ENCODE assay signal across 1 cellular context in the genomic region with DNA sequence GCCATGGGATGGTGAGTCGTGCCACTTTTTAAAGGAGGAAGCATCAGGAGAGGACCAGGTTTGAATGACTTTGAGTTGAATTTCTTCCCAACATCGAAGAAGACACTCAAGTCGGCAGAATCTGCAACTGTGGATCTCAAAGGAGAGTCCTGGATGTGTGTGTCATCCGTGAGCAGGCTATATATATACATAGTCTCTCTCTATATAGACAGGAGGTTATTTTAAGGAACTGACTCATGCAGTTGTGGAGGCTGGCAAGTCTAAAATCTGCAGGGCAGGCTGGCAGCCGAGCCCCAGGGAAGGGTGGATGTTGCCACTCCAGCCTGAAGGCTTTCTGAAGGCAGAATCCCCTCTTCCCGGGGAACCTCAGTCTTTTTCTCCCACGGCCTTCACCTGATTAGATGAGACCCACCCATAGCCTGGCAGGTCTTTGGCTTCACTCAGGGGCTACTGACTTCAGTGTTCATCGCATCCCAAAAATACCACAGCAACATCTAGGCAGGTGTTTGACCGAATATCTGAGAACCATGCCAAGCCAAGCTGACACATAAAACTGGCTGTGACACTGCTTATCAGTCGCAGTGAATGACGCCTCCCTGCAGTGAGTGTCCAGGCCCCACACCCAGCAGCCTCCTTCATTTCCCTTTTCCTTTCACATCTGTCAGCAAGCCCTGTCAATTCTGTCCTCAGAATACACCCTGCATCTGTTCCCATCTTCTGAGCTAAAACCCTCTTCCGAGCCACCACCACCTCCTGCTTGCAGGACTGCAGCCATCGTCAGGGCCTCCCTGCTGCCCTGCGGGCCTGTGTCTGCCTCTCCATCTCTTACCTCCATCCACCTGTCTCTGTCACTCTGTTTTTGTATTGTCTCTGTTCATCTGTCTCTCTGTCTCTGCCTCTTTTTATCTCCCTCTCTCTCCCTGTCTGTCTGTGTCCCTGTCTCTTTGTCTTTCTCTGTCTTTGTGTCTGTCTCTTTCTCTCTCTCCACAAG.
TF ChIP-seq lines count a peak whose summit lies in the region.

No MANE protein-coding gene starts in this region.

TF ChIP-seq in K562, 482 proteins besides CTCF, POLR2A, EP300 and RAD21 (continues in another document):
- TF ChIP-seq, protein P1, sequence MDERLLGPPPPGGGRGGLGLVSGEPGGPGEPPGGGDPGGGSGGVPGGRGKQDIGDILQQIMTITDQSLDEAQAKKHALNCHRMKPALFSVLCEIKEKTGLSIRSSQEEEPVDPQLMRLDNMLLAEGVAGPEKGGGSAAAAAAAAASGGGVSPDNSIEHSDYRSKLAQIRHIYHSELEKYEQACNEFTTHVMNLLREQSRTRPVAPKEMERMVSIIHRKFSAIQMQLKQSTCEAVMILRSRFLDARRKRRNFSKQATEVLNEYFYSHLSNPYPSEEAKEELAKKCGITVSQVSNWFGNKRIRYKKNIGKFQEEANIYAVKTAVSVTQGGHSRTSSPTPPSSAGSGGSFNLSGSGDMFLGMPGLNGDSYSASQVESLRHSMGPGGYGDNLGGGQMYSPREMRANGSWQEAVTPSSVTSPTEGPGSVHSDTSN (CRISPR knock-in tag; IDR thresholded peaks at IDR 0.05; ENCODE audit: low read depth) = no peak
- TF ChIP-seq, protein P1 (tag; conservative IDR thresholded peaks at IDR 0.05; ENCODE audit: low read depth) = peak; percentile 62; the same call in 1 of the 2 replicates
- no peak for TF ChIP-seq FOXA1 (IDR thresholded peaks at IDR 0.05; ENCODE audit: borderline replicate concordance)
- peak; percentile 99 for TF ChIP-seq ZNF134 (CRISPR knock-in tag; conservative IDR thresholded peaks at IDR 0.05)
- TF ChIP-seq ZNF316 (IDR thresholded peaks at IDR 0.05) = peak; percentile 5; the same call in 1 of the 2 replicates
- TF ChIP-seq, protein P2, sequence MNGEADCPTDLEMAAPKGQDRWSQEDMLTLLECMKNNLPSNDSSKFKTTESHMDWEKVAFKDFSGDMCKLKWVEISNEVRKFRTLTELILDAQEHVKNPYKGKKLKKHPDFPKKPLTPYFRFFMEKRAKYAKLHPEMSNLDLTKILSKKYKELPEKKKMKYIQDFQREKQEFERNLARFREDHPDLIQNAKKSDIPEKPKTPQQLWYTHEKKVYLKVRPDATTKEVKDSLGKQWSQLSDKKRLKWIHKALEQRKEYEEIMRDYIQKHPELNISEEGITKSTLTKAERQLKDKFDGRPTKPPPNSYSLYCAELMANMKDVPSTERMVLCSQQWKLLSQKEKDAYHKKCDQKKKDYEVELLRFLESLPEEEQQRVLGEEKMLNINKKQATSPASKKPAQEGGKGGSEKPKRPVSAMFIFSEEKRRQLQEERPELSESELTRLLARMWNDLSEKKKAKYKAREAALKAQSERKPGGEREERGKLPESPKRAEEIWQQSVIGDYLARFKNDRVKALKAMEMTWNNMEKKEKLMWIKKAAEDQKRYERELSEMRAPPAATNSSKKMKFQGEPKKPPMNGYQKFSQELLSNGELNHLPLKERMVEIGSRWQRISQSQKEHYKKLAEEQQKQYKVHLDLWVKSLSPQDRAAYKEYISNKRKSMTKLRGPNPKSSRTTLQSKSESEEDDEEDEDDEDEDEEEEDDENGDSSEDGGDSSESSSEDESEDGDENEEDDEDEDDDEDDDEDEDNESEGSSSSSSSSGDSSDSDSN (IDR thresholded peaks at IDR 0.05; ENCODE audit: borderline replicate concordance in 1 of 2, low read depth in 2 of 2, low read length in 2 of 2) = no peak
- peak; percentile 47; the same call in 1 of the 2 replicates for TF ChIP-seq FOXM1 (IDR thresholded peaks at IDR 0.05; ENCODE audit: low read depth)
- no peak for TF ChIP-seq FOXM1 (CRISPR knock-in tag; IDR thresholded peaks at IDR 0.05; ENCODE audit: low read depth)
- TF ChIP-seq, protein P3, sequence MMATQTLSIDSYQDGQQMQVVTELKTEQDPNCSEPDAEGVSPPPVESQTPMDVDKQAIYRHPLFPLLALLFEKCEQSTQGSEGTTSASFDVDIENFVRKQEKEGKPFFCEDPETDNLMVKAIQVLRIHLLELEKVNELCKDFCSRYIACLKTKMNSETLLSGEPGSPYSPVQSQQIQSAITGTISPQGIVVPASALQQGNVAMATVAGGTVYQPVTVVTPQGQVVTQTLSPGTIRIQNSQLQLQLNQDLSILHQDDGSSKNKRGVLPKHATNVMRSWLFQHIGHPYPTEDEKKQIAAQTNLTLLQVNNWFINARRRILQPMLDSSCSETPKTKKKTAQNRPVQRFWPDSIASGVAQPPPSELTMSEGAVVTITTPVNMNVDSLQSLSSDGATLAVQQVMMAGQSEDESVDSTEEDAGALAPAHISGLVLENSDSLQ (IDR thresholded peaks at IDR 0.05) = peak; percentile 78
- TF ChIP-seq ZFP36 (IDR thresholded peaks at IDR 0.05; ENCODE audit: low read depth, low read length, partially characterized antibody) = no peak
- peak; percentile 32 for TF ChIP-seq CBFA2T3 (IDR thresholded peaks at IDR 0.05)
- TF ChIP-seq CXXC5 (CRISPR knock-in tag; IDR thresholded peaks at IDR 0.05) = peak; percentile 39; the same call in 1 of the 2 replicates
- TF ChIP-seq, protein P4, sequence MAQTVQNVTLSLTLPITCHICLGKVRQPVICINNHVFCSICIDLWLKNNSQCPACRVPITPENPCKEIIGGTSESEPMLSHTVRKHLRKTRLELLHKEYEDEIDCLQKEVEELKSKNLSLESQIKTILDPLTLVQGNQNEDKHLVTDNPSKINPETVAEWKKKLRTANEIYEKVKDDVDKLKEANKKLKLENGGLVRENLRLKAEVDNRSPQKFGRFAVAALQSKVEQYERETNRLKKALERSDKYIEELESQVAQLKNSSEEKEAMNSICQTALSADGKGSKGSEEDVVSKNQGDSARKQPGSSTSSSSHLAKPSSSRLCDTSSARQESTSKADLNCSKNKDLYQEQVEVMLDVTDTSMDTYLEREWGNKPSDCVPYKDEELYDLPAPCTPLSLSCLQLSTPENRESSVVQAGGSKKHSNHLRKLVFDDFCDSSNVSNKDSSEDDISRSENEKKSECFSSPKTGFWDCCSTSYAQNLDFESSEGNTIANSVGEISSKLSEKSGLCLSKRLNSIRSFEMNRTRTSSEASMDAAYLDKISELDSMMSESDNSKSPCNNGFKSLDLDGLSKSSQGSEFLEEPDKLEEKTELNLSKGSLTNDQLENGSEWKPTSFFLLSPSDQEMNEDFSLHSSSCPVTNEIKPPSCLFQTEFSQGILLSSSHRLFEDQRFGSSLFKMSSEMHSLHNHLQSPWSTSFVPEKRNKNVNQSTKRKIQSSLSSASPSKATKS (CRISPR knock-in tag; IDR thresholded peaks at IDR 0.05) = no peak
- peak; percentile 57 for TF ChIP-seq ZBTB12 (CRISPR knock-in tag; IDR thresholded peaks at IDR 0.05)
- peak; percentile 52; the same call in 1 of the 2 replicates for TF ChIP-seq CTBP1 (IDR thresholded peaks at IDR 0.05; ENCODE audit: borderline replicate concordance)
- peak; percentile 6; the same call in 1 of the 2 replicates for TF ChIP-seq FOSL1 (tag; conservative IDR thresholded peaks at IDR 0.05)
- peak; percentile 32; the same call in 1 of the 2 replicates for TF ChIP-seq ATF3 (IDR thresholded peaks at IDR 0.05)
- 0 out of 2 replicates have a peak, but pooled peaks have one; percentile 23 for TF ChIP-seq ATF3 (CRISPR knock-in tag; conservative IDR thresholded peaks at IDR 0.05)
- TF ChIP-seq ARID1B (IDR thresholded peaks at IDR 0.05) = peak; percentile 30; the same call in 1 of the 2 replicates
- no peak for TF ChIP-seq MAFK (IDR thresholded peaks at IDR 0.05; ENCODE audit: low read length)
- no peak for TF ChIP-seq GABPB1 (CRISPR knock-in tag; IDR thresholded peaks at IDR 0.05)
- no peak for TF ChIP-seq ATF1 (CRISPR knock-in tag; IDR thresholded peaks at IDR 0.05)
- peak; percentile 34 for TF ChIP-seq ATF1 (tag; IDR thresholded peaks at IDR 0.05)
- no peak for TF ChIP-seq GTF2B (IDR thresholded peaks at IDR 0.05; ENCODE audit: extremely low read depth, insufficient read length)
- 0 out of 2 replicates have a peak, but pooled peaks have one; percentile 25 for TF ChIP-seq CREB1 (IDR thresholded peaks at IDR 0.05)
- TF ChIP-seq CREB1 (CRISPR knock-in tag; IDR thresholded peaks at IDR 0.05) = no peak; the same call in 1 of the 2 replicates
- TF ChIP-seq RBM25 (IDR thresholded peaks at IDR 0.05; ENCODE audit: low read depth, low read length, severe bottlenecking) = peak; percentile 58
- peak; percentile 82 for TF ChIP-seq CREM (IDR thresholded peaks at IDR 0.05; ENCODE audit: low read depth)
- TF ChIP-seq MEF2D (tag; conservative IDR thresholded peaks at IDR 0.05; ENCODE audit: low read depth) = peak; percentile 85; the same call in 1 of the 2 replicates
- TF ChIP-seq SRF (CRISPR knock-in tag; IDR thresholded peaks at IDR 0.05) = peak in 1 of 2 experiments; percentile 62; a peak in 1 of 4 replicates
- TF ChIP-seq JUND (IDR thresholded peaks at IDR 0.05; ENCODE audit: borderline replicate concordance, low read depth, low read length) = no peak
- peak; percentile 15; the same call in 2 of the 3 replicates for TF ChIP-seq JUND (tag; IDR thresholded peaks at IDR 0.05; ENCODE audit: borderline replicate concordance, low read depth, low read length)
- TF ChIP-seq SPI1 (IDR thresholded peaks at IDR 0.05; ENCODE audit: borderline replicate concordance, low read depth, low read length) = peak; percentile 27; the same call in 1 of the 2 replicates
- TF ChIP-seq MEF2A (IDR thresholded peaks at IDR 0.05; ENCODE audit: control insufficient read depth, low read depth, low read length) = peak; percentile 64; the same call in 1 of the 2 replicates
- TF ChIP-seq ZNF280A (IDR thresholded peaks at IDR 0.05; ENCODE audit: low read depth, partially characterized antibody) = no peak
- peak; percentile 83 for TF ChIP-seq MEIS2 (IDR thresholded peaks at IDR 0.05; ENCODE audit: partially characterized antibody)
